ENCODE assay signal across 25 cellular contexts in the genomic region with DNA sequence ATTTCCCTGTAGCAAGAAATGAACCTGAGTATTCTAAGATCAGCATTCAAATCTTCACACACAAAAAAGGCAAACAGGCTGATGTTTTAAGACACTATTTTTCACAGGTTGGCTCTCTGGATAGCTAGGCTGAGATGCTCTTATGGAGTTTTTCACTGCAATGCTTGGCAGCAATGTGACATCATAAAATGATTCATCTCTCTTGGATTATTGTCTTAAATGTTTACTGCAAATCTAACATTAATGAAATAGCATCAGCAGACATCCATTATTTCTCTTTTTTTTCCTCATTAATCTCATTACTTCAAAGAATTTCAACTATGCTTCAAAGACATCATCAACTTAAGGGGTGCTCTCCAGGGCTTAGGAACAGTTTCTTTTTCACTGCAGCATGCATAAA. TPM values are rescaled to one million over a fixed set of nuclear protein-coding genes. Genes with fewer than 3 reads are reported as not detected.
"Had no signal": no experiment of that assay in that cellular context is flagged by ENCODE, and none has a peak within 500 bp of the region (broad histone marks: within the 10 kb centered on the region; RNA-seq: fewer than 3 reads in every experiment).

No MANE protein-coding gene starts in this region.

- H3K36me3 Mint-ChIP-seq: activated naive CD4-positive, alpha-beta T cell treated with anti-CD3 and anti-CD28 coated beads, Interleukin-2, amount 50 U/mL, for 72 hours had no signal

- H3K9me3 Mint-ChIP-seq: activated CD4-positive, alpha-beta T cell treated with anti-CD3 and anti-CD28 coated beads, Interleukin-2, amount 10 ng/mL, durations not matched to agents 7 days and 5 days; activated CD8-positive, alpha-beta T cell treated with anti-CD3 and anti-CD28 coated beads for 36 hours; central memory CD8-positive, alpha-beta T cell; T-helper 2 cell treated with Interferon-gamma antibody and Interleukin-4, amounts not matched to agents 5 μg/mL and 100 μg/mL, for 36 hours had no signal

- H3K4me3 ChIP-seq: adrenal gland, dorsolateral prefrontal cortex, left ventricle myocardium inferior, right atrium auricular region, upper lobe of right lung had no signal

- H3K27me3 ChIP-seq: adrenal gland, right atrium auricular region, upper lobe of right lung had no signal

- H3K4me1 ChIP-seq: adrenal gland, foreskin keratinocyte, left ventricle myocardium inferior, right atrium auricular region, upper lobe of right lung had no signal

- H3K4me3 Mint-ChIP-seq: activated CD4-positive, alpha-beta T cell treated with anti-CD3 and anti-CD28 coated beads, Interleukin-2, amount 10 ng/mL, durations not matched to agents 7 days and 5 days; activated CD8-positive, alpha-beta T cell treated with anti-CD3 and anti-CD28 coated beads for 36 hours; central memory CD8-positive, alpha-beta T cell; naive thymus-derived CD8-positive, alpha-beta T cell; T-helper 2 cell treated with Interferon-gamma antibody and Interleukin-4, amounts not matched to agents 5 μg/mL and 100 μg/mL, for 36 hours had no signal

- ATAC-seq: activated CD8-positive, alpha-beta T cell treated with anti-CD3 and anti-CD28 coated beads for 36 hours; activated naive CD4-positive, alpha-beta T cell treated with anti-CD3 and anti-CD28 coated beads, Interleukin-2, amount 50 U/mL, for 72 hours; foreskin keratinocyte; naive thymus-derived CD8-positive, alpha-beta T cell; stimulated activated naive CD8-positive, alpha-beta T cell treated with anti-CD3 and anti-CD28 coated beads, Interleukin-15, Interleukin-2, amounts not matched to agents 100 U/mL and 50 U/mL, for 24 hours; upper lobe of right lung had no signal

- H3K9me3 ChIP-seq: adrenal gland, left ventricle myocardium inferior, right atrium auricular region, upper lobe of right lung had no signal

- H3K36me3 ChIP-seq: adrenal gland, left ventricle myocardium inferior, right atrium auricular region, upper lobe of right lung had no signal

- H3K4me1 Mint-ChIP-seq: activated CD4-positive, alpha-beta T cell treated with anti-CD3 and anti-CD28 coated beads, Interleukin-2, amount 10 ng/mL, durations not matched to agents 7 days and 5 days; central memory CD8-positive, alpha-beta T cell had no signal

- DNase-seq: activated CD4-positive, alpha-beta T cell treated with anti-CD3 and anti-CD28 coated beads, Interleukin-2, amount 10 ng/mL, durations not matched to agents 7 days and 5 days; activated CD4-positive, CD25-positive, alpha-beta regulatory T cell treated with anti-CD3 and anti-CD28 coated beads, Interleukin-2, amount 50 U/mL, for 72 hours; activated CD8-positive, alpha-beta T cell treated with anti-CD3 and anti-CD28 coated beads for 36 hours; activated T-cell treated with anti-CD3 and anti-CD28 coated beads, Interleukin-2, amount 50 U/mL, for 1 hour; adrenal gland; dorsolateral prefrontal cortex; foreskin keratinocyte; left ventricle myocardium inferior; naive thymus-derived CD8-positive, alpha-beta T cell; stimulated activated CD4-positive, alpha-beta T cell treated with anti-CD3 and anti-CD28 coated beads, Interleukin-12 subunit alpha, Interleukin-12 subunit beta, amount 100 ng/mL, for 4 hours; stimulated activated CD4-positive, alpha-beta T cell treated with anti-CD3 and anti-CD28 coated beads, Interleukin-4, amount 100 ng/mL, for 4 hours; stimulated activated naive CD8-positive, alpha-beta T cell treated with anti-CD3 and anti-CD28 coated beads, Interleukin-15, Interleukin-2, amounts not matched to agents 100 U/mL and 50 U/mL, for 24 hours; upper lobe of right lung had no signal

- H3K27ac ChIP-seq: adrenal gland, dorsolateral prefrontal cortex, epithelial cell of prostate, foreskin keratinocyte, left ventricle myocardium inferior, right atrium auricular region, upper lobe of right lung, VCaP had no signal

- FAIRE-seq: astrocyte, colon had no signal

- H3K27ac Mint-ChIP-seq: activated CD4-positive, alpha-beta T cell treated with anti-CD3 and anti-CD28 coated beads, Interleukin-2, amount 10 ng/mL, durations not matched to agents 7 days and 5 days; activated CD8-positive, alpha-beta T cell treated with anti-CD3 and anti-CD28 coated beads for 36 hours; activated naive CD4-positive, alpha-beta T cell treated with anti-CD3 and anti-CD28 coated beads, Interleukin-2, amount 50 U/mL, for 72 hours; naive thymus-derived CD8-positive, alpha-beta T cell; progenitor cell of endocrine pancreas; T-helper 2 cell treated with Interferon-gamma antibody and Interleukin-4, amounts not matched to agents 5 μg/mL and 100 μg/mL, for 36 hours had no signal

RNA-seq across cellular contexts. Expression of gene SSUH2, which starts 23.6 kb away (rescaled TPM):
- total RNA-seq: activated CD4-positive, alpha-beta T cell treated with anti-CD3 and anti-CD28 coated beads, Interleukin-2, amount 10 ng/mL, durations not matched to agents 7 days and 5 days; astrocyte; kidney epithelial cell; lung microvascular endothelial cell; naive thymus-derived CD8-positive, alpha-beta T cell; osteocyte; upper lobe of right lung had no signal
- polyA plus RNA-seq: naive thymus-derived CD8-positive, alpha-beta T cell had no signal
